In genomic region chrX:136652822-136653723, GRCh38 we compare ENCODE assay signal across 18 cellular contexts. TPM values are rescaled to one million over a fixed set of nuclear protein-coding genes. Genes with fewer than 3 reads are reported as not detected.
DNase-seq lines count a peak whose midpoint lies in the region; ATAC-seq and TF ChIP-seq lines count a peak whose summit lies in the region.
"Had no signal": no experiment of that assay in that cellular context is flagged by ENCODE, and none has a peak within 500 bp of the region (broad histone marks: within the 10 kb centered on the region; RNA-seq: fewer than 3 reads in every experiment).

No MANE protein-coding gene starts in this region.

- no peaks in the 10 kb centered on the region for H3K27me3 Mint-ChIP-seq in activated T-helper 2 cell treated with anti-CD3 and anti-CD28 coated beads, Interferon-gamma antibody, Interleukin-2, Interleukin-4, amounts not matched to agents 10 μg/mL and 5 μg/mL and 100 μg/mL, durations not matched to agents 14 hours and 24 hours and 36 hours (ENCODE audit: low read depth)

- peaks cover 0 to 2% (median 0%) of the 10 kb centered on the region in 3 donors for H3K27me3 ChIP-seq in psoas muscle (ENCODE audit: insufficient read depth in 3 of 3, low read length in 2 of 3)
- H3K27me3 ChIP-seq: body of pancreas, suprapubic skin had no signal

- no peaks in the 10 kb centered on the region for H3K36me3 ChIP-seq in psoas muscle (ENCODE audit: insufficient read depth in 1 of 2, low read depth in 1 of 2)
- H3K36me3 ChIP-seq: lower lobe of right lung, right lobe of liver, suprapubic skin had no signal

- no peak overlapping the region for H3K27ac ChIP-seq in psoas muscle
- H3K27ac ChIP-seq: body of pancreas, lower lobe of right lung, right lobe of liver, SK-N-MC, suprapubic skin had no signal

- ATAC-seq in HG02885 (IDR thresholded peaks at IDR 0.05; ENCODE audit: poor library complexity, unreplicated experiment) = peak; percentile 69
- ATAC-seq in psoas muscle = peak in 3 of 4 donors; percentile 48 to 74 (median 59)
- no peak for ATAC-seq in HG03342 (IDR thresholded peaks at IDR 0.05; ENCODE audit: unreplicated experiment)
- ATAC-seq: body of pancreas, lower lobe of right lung, right lobe of liver had no signal

- DNase-seq in activated effector memory CD4-positive, alpha-beta T cell treated with anti-CD3 and anti-CD28 coated beads, Interleukin-2, amount 50 U/mL, for 16 hours = peak; percentile 70
- no peak for DNase-seq in activated effector memory CD4-positive, alpha-beta T cell treated with Interleukin-2 at 50 U/mL for 16 hours
- DNase-seq in activated T-helper 2 cell treated with anti-CD3 and anti-CD28 coated beads, Interferon-gamma antibody, Interleukin-2, Interleukin-4, amounts not matched to agents 10 μg/mL and 5 μg/mL and 100 μg/mL, durations not matched to agents 14 hours and 24 hours and 36 hours (ENCODE audit: low spot score) = no peak
- DNase-seq in psoas muscle (peak; percentile 27 to 59), activated gamma-delta T cell (lab: John Stamatoyannopoulos, UW) (no peak), NCI-H2081 treated with DMSO at 0.1 percent for 48 hours (lab: John Stamatoyannopoulos, UW) (no peak)
- DNase-seq: body of pancreas, H9, lower lobe of right lung, NCI-H1092 treated with DMSO at 0.1 percent for 48 hours, NCI-H345, nephron progenitor cell, right lobe of liver had no signal

- no peaks in the 10 kb centered on the region for H3K9me3 ChIP-seq in psoas muscle
- H3K9me3 ChIP-seq: body of pancreas, lower lobe of right lung, right lobe of liver, suprapubic skin had no signal

- H3K27ac Mint-ChIP-seq in activated T-helper 2 cell treated with anti-CD3 and anti-CD28 coated beads, Interferon-gamma antibody, Interleukin-2, Interleukin-4, amounts not matched to agents 10 μg/mL and 5 μg/mL and 100 μg/mL, durations not matched to agents 14 hours and 24 hours and 36 hours = peak overlapping the region; percentile 97
- H3K27ac Mint-ChIP-seq: H9, nephron progenitor cell had no signal

- H3K4me1 Mint-ChIP-seq in activated T-helper 2 cell treated with anti-CD3 and anti-CD28 coated beads, Interferon-gamma antibody, Interleukin-2, Interleukin-4, amounts not matched to agents 10 μg/mL and 5 μg/mL and 100 μg/mL, durations not matched to agents 14 hours and 24 hours and 36 hours (ENCODE audit: low read depth) = peaks cover 59% of the 10 kb centered on the region

- no peaks in the 10 kb centered on the region for H3K4me1 ChIP-seq in psoas muscle
- H3K4me1 ChIP-seq: body of pancreas, lower lobe of right lung, right lobe of liver had no signal

- no peaks in the 10 kb centered on the region for H3K9me3 Mint-ChIP-seq in activated T-helper 2 cell treated with anti-CD3 and anti-CD28 coated beads, Interferon-gamma antibody, Interleukin-2, Interleukin-4, amounts not matched to agents 10 μg/mL and 5 μg/mL and 100 μg/mL, durations not matched to agents 14 hours and 24 hours and 36 hours

- intact Hi-C loops in activated T-helper 2 cell treated with anti-CD3 and anti-CD28 coated beads, Interferon-gamma antibody, Interleukin-2, Interleukin-4, amounts not matched to agents 10 μg/mL and 5 μg/mL and 100 μg/mL, durations not matched to agents 14 hours and 24 hours and 36 hours (cut with micrococcal nuclease) = no loop called here
- intact Hi-C loops in psoas muscle (cut with DNase I) = no loop called here

- peak overlapping the region; percentile 97 for H3K4me3 Mint-ChIP-seq in activated T-helper 2 cell treated with anti-CD3 and anti-CD28 coated beads, Interferon-gamma antibody, Interleukin-2, Interleukin-4, amounts not matched to agents 10 μg/mL and 5 μg/mL and 100 μg/mL, durations not matched to agents 14 hours and 24 hours and 36 hours (ENCODE audit: low read depth)
- H3K4me3 Mint-ChIP-seq: H9, nephron progenitor cell had no signal

- no peak overlapping the region for H3K4me3 ChIP-seq in psoas muscle
- H3K4me3 ChIP-seq: body of pancreas, lower lobe of right lung, right lobe of liver, SK-N-MC, suprapubic skin had no signal

- 23 to 44% (median 37%) methylated on average over 6 of the region's 6 CpGs for WGBS in psoas muscle, 3 donors

- no peak for TF ChIP-seq CTCF in psoas muscle (IDR thresholded peaks at IDR 0.05)

- peaks cover 95% of the 10 kb centered on the region for H3K36me3 Mint-ChIP-seq in activated T-helper 2 cell treated with anti-CD3 and anti-CD28 coated beads, Interferon-gamma antibody, Interleukin-2, Interleukin-4, amounts not matched to agents 10 μg/mL and 5 μg/mL and 100 μg/mL, durations not matched to agents 14 hours and 24 hours and 36 hours (ENCODE audit: low read depth)

RNA-seq across cellular contexts. Expression of gene CD40LG, which starts 5.1 kb away (rescaled TPM):
- total RNA-seq in activated T-helper 2 cell treated with anti-CD3 and anti-CD28 coated beads, Interferon-gamma antibody, Interleukin-2, Interleukin-4, amounts not matched to agents 10 μg/mL and 5 μg/mL and 100 μg/mL, durations not matched to agents 14 hours and 24 hours and 36 hours = 123 and 127 TPM in 2 replicates
- under 1 TPM in 1 of 4 donors, not detected in 3; 0.25 TPM for total RNA-seq in psoas muscle
- not detected for polyA plus RNA-seq in psoas muscle
- total RNA-seq: body of pancreas, fibroblast of villous mesenchyme, H9, suprapubic skin had no signal

Comparison
In these comparisons a context has a peak if more than half of its experiments do, and no peak if none do; other contexts are left out.
1. DNase-seq: peak in activated effector memory CD4-positive, alpha-beta T cell treated with anti-CD3 and anti-CD28 coated beads, Interleukin-2, amount 50 U/mL, for 16 hours (single experiment) and psoas muscle (2 of 2); none in activated effector memory CD4-positive, alpha-beta T cell treated with Interleukin-2 at 50 U/mL for 16 hours (single experiment), activated T-helper 2 cell treated with anti-CD3 and anti-CD28 coated beads, Interferon-gamma antibody, Interleukin-2, Interleukin-4, amounts not matched to agents 10 μg/mL and 5 μg/mL and 100 μg/mL, durations not matched to agents 14 hours and 24 hours and 36 hours (single experiment), activated gamma-delta T cell (single experiment) and NCI-H2081 treated with DMSO at 0.1 percent for 48 hours (single experiment).
2. RNA of gene CD40LG, which starts 5.1 kb away (total RNA-seq): 123 to 127 TPM in activated T-helper 2 cell treated with anti-CD3 and anti-CD28 coated beads, Interferon-gamma antibody, Interleukin-2, Interleukin-4, amounts not matched to agents 10 μg/mL and 5 μg/mL and 100 μg/mL, durations not matched to agents 14 hours and 24 hours and 36 hours; 0.25 TPM in psoas muscle; every median in the first group is over 10 times any median in the second.